ENCODE assay signal across 8 cellular contexts in the genomic region with DNA sequence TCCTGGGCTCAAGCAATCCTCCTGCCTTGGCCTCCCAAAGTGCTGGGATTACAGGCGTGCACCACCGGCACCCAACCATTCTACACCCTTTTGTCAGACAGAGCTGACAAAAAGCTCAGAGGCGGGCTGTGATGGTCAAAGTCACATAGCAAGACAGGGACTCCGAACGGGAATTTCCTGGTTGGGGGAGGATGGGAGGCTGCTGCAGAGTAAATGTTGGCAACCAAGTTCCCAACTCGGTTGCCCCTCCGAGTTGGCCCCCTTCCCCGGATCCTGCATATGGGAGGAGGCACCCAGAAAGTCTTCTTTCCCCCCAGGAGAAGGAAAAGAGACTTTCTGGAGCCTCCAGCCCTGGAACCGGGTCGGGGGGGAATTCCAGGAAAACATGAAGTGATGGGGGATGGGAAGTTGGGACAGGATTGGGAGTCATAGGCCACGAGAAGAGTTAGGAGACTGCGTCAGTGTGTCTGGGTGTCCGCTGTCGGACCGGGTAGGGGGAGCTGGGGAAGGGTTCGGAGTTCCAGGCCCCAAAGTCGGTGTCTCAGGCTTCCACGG. TPM values are rescaled to one million over a fixed set of nuclear protein-coding genes. Genes with fewer than 3 reads are reported as not detected.
DNase-seq lines count a peak whose midpoint lies in the region; ATAC-seq and TF ChIP-seq lines count a peak whose summit lies in the region.

No MANE protein-coding gene starts in this region.

- peaks cover 34% of the 10 kb centered on the region for H3K4me1 ChIP-seq in rectal smooth muscle tissue (ENCODE audit: control insufficient read depth, insufficient read depth, low read length)

- H3K9me3 Mint-ChIP-seq in activated B cell treated with CpG ODN at 0.5 μM for 24 hours: no peaks in the 10 kb centered on the region

- POLR2A ChIA-PET in activated B cell treated with CpG ODN at 0.5 μM for 24 hours (lab: Charles Lee): interaction anchor here (0.7 to 1.5 kb wide), 5 partner anchors 22 to 240 kb away, joined by 3 to 10 read pairs (median 6); partner anchors contain the start of genes MORC2, PATZ1, RNF185 and TUG1

- ATAC-seq in activated B cell treated with CpG ODN at 0.5 μM for 24 hours (ENCODE audit: low read depth) (no peak), Right ventricle myocardium superior (ENCODE audit: poor library complexity) (peak; percentile 9), GM21737 (IDR thresholded peaks at IDR 0.05; ENCODE audit: unreplicated experiment) (no peak)

- H3K4me1 Mint-ChIP-seq in activated B cell treated with CpG ODN at 0.5 μM for 24 hours: peaks cover 23% of the 10 kb centered on the region

- peak overlapping the region; percentile 86 for H3K9ac ChIP-seq in rectal smooth muscle tissue (ENCODE audit: low read length)

- no peak for TF ChIP-seq CTCF in activated B cell treated with CpG ODN at 0.5 μM for 24 hours (IDR thresholded peaks at IDR 0.05)

- no peak overlapping the region for H3K27ac Mint-ChIP-seq in activated B cell treated with CpG ODN at 0.5 μM for 24 hours

- peaks cover 2% of the 10 kb centered on the region for H3K36me3 ChIP-seq in rectal smooth muscle tissue (ENCODE audit: control insufficient read depth, insufficient read depth, low read length)

- peak overlapping the region; percentile 100 for H3K27ac ChIP-seq in rectal smooth muscle tissue (ENCODE audit: low read depth, low read length)

- DNase-seq in ELR (ENCODE audit: low read depth) (peak; percentile 74), activated B cell treated with CpG ODN at 0.5 μM for 24 hours (no peak), Right ventricle myocardium superior (no peak), SKM-1 treated with dmso at 0.1 percent for 144 hours (lab: John Stamatoyannopoulos, UW; ENCODE audit: unreplicated experiment) (no peak), globus pallidus (ENCODE audit: low spot score) (no peak)
- DNase-seq in activated CD4-positive, alpha-beta T cell treated with anti-CD3 and anti-CD28 coated beads for 4 hours: no peak

- H3K4me3 ChIP-seq in rectal smooth muscle tissue (ENCODE audit: low read length): peak overlapping the region; percentile 82

- CTCF ChIA-PET in activated B cell treated with CpG ODN at 0.5 μM for 24 hours (lab: Charles Lee): interaction anchor here (0.8 to 2.5 kb wide), 4 partner anchors 7 to 53 kb away, joined by 3 to 15 read pairs (median 6); partner anchors contain the start of gene RNF185

- H3K36me3 Mint-ChIP-seq in activated B cell treated with CpG ODN at 0.5 μM for 24 hours (ENCODE audit: low read depth): no peaks in the 10 kb centered on the region

- peak overlapping the region; percentile 93 for H3K4me3 Mint-ChIP-seq in activated B cell treated with CpG ODN at 0.5 μM for 24 hours

- intact Hi-C loops in activated B cell treated with CpG ODN at 0.5 μM for 24 hours (cut with micrococcal nuclease) (loop anchor here (1.0 to 5.0 kb wide), 8 partner anchors 22 to 514 kb away; partner anchors contain the start of genes LIMK2, PES1 and PIK3IP1), Right ventricle myocardium superior (cut with DNase I) (loop anchor here (10.0 kb wide), 1 partner anchor 108 kb away; the partner anchor contains the start of gene LIMK2)

- H3K27me3 Mint-ChIP-seq in activated B cell treated with CpG ODN at 0.5 μM for 24 hours: no peaks in the 10 kb centered on the region

- H3K27me3 ChIP-seq in rectal smooth muscle tissue (ENCODE audit: control insufficient read depth, insufficient read depth, low read length): no peaks in the 10 kb centered on the region

RNA-seq across cellular contexts. Expression of gene SELENOM, which starts 0.6 kb away (rescaled TPM):
- 9.0 and 9.5 TPM in 2 replicates for total RNA-seq in activated B cell treated with CpG ODN at 0.5 μM for 24 hours
- total RNA-seq in Right ventricle myocardium superior: 43.4 TPM

RNA-seq across cellular contexts. Expression of gene INPP5J, which starts 16.0 kb away (rescaled TPM):
- total RNA-seq in activated B cell treated with CpG ODN at 0.5 μM for 24 hours (0.12 and 0.16 TPM in 2 replicates), Right ventricle myocardium superior (15.4 TPM)

RNA-seq across cellular contexts. Expression of gene SMTN, which starts 25.6 kb away (rescaled TPM):
- 2.8 and 3.1 TPM in 2 replicates for total RNA-seq in activated B cell treated with CpG ODN at 0.5 μM for 24 hours
- 256 TPM for total RNA-seq in Right ventricle myocardium superior

RNA-seq across cellular contexts. Expression of gene PLA2G3, which starts 33.6 kb away (rescaled TPM):
- total RNA-seq in activated B cell treated with CpG ODN at 0.5 μM for 24 hours (not detected in 2 replicates), Right ventricle myocardium superior (not detected)

RNA-seq across cellular contexts. Expression of gene RNF185, which starts 53.3 kb away (rescaled TPM):
- 19.0 and 20.7 TPM in 2 replicates for total RNA-seq in activated B cell treated with CpG ODN at 0.5 μM for 24 hours
- total RNA-seq in Right ventricle myocardium superior: 17.7 TPM

Comparison
In these comparisons a context has a peak if more than half of its experiments do, and no peak if none do; other contexts are left out.
1. RNA of gene INPP5J, which starts 16.0 kb away (total RNA-seq): 15.4 TPM in Right ventricle myocardium superior (single experiment); 0.12 to 0.16 TPM in activated B cell treated with CpG ODN at 0.5 μM for 24 hours; every median in the first group is over 10 times any median in the second.
2. RNA of gene SMTN, which starts 25.6 kb away (total RNA-seq): 256 TPM in Right ventricle myocardium superior (single experiment); 2.8 to 3.1 TPM in activated B cell treated with CpG ODN at 0.5 μM for 24 hours; every median in the first group is over 10 times any median in the second.